Comparison of ENCODE assay signal across 26 cellular contexts in genomic region chr10:74628136-74628535, GRCh38.
"Had no signal": no experiment of that assay in that cellular context is flagged by ENCODE, and none has a peak within 500 bp of the region (broad histone marks: within the 10 kb centered on the region; RNA-seq: fewer than 3 reads in every experiment).

No MANE protein-coding gene starts in this region.

- H3K4me3 Mint-ChIP-seq: activated CD4-positive, alpha-beta T cell treated with anti-CD3 and anti-CD28 coated beads, Interleukin-2, amount 10 ng/mL, durations not matched to agents 7 days and 5 days; activated CD8-positive, alpha-beta memory T cell treated with anti-CD3 and anti-CD28 coated beads, Interleukin-2, amount 10 ng/mL, durations not matched to agents 7 days and 5 days; activated CD8-positive, alpha-beta T cell treated with anti-CD3 and anti-CD28 coated beads for 36 hours; activated naive CD8-positive, alpha-beta T cell; endodermal cell; natural killer cell; T-cell; T-helper 2 cell treated with Interferon-gamma antibody and Interleukin-4, amounts not matched to agents 5 μg/mL and 100 μg/mL, for 36 hours had no signal

- FAIRE-seq: bronchial epithelial cell had no signal

- H3K27me3 ChIP-seq: adrenal gland, foreskin keratinocyte, left lung, right atrium auricular region, spleen, upper lobe of right lung had no signal

- H3K9me3 ChIP-seq: adrenal gland, left lung, right atrium auricular region, spleen, thoracic aorta, upper lobe of right lung had no signal

- H3K27me3 Mint-ChIP-seq: activated CD4-positive, alpha-beta T cell treated with anti-CD3 and anti-CD28 coated beads, Interleukin-2, amount 10 ng/mL, durations not matched to agents 7 days and 5 days; activated CD8-positive, alpha-beta memory T cell treated with anti-CD3 and anti-CD28 coated beads, Interleukin-2, amount 10 ng/mL, durations not matched to agents 7 days and 5 days; activated CD8-positive, alpha-beta T cell treated with anti-CD3 and anti-CD28 coated beads for 36 hours; activated naive CD8-positive, alpha-beta T cell; progenitor cell of endocrine pancreas; T-cell had no signal

- H3K36me3 Mint-ChIP-seq: natural killer cell had no signal

- H3K4me1 Mint-ChIP-seq: activated CD4-positive, alpha-beta T cell treated with anti-CD3 and anti-CD28 coated beads, Interleukin-2, amount 10 ng/mL, durations not matched to agents 7 days and 5 days; activated CD8-positive, alpha-beta memory T cell treated with anti-CD3 and anti-CD28 coated beads, Interleukin-2, amount 10 ng/mL, durations not matched to agents 7 days and 5 days; natural killer cell had no signal

- H3K4me1 ChIP-seq: adrenal gland, foreskin keratinocyte, left lung, right atrium auricular region, spleen, upper lobe of right lung had no signal

- H3K27ac Mint-ChIP-seq: activated CD4-positive, alpha-beta T cell treated with anti-CD3 and anti-CD28 coated beads, Interleukin-2, amount 10 ng/mL, durations not matched to agents 7 days and 5 days; activated CD8-positive, alpha-beta memory T cell treated with anti-CD3 and anti-CD28 coated beads, Interleukin-2, amount 10 ng/mL, durations not matched to agents 7 days and 5 days; activated CD8-positive, alpha-beta T cell treated with anti-CD3 and anti-CD28 coated beads for 36 hours; activated naive CD8-positive, alpha-beta T cell; endodermal cell; natural killer cell; progenitor cell of endocrine pancreas; T-cell; T-helper 2 cell treated with Interferon-gamma antibody and Interleukin-4, amounts not matched to agents 5 μg/mL and 100 μg/mL, for 36 hours had no signal

- H3K9me3 Mint-ChIP-seq: activated CD8-positive, alpha-beta T cell treated with anti-CD3 and anti-CD28 coated beads for 36 hours; endodermal cell; natural killer cell had no signal

- DNase-seq: activated CD4-positive, alpha-beta T cell treated with anti-CD3 and anti-CD28 coated beads, Interleukin-2, amount 10 ng/mL, durations not matched to agents 7 days and 5 days; activated CD8-positive, alpha-beta memory T cell treated with anti-CD3 and anti-CD28 coated beads, Interleukin-2, amount 10 ng/mL, durations not matched to agents 7 days and 5 days; activated CD8-positive, alpha-beta T cell treated with anti-CD3 and anti-CD28 coated beads for 36 hours; activated gamma-delta T cell treated with Interleukin-2 at 50 U/mL for 16 hours; activated T-cell treated with anti-CD3 and anti-CD28 coated beads for 4 hours; adrenal gland; endodermal cell; foreskin keratinocyte; kidney glomerular epithelial cell; left lung; midbrain; natural killer cell; spleen; stimulated activated CD4-positive, alpha-beta T cell treated with anti-CD3 and anti-CD28 coated beads, Interleukin-4, amount 100 ng/mL, for 1 hour; stimulated activated naive CD4-positive, alpha-beta T cell; T-cell; upper lobe of right lung had no signal

- H3K4me3 ChIP-seq: adrenal gland, coronary artery, left lung, lung, right atrium auricular region, spleen, thoracic aorta, upper lobe of right lung had no signal

- H3K36me3 ChIP-seq: adrenal gland, left lung, right atrium auricular region, thoracic aorta, upper lobe of right lung had no signal

- H3K27ac ChIP-seq: adrenal gland, coronary artery, foreskin keratinocyte, left lung, right atrium auricular region, spleen, thoracic aorta, upper lobe of right lung, VCaP had no signal
